ENCODE assay signal across 1 cellular context in the genomic region with DNA sequence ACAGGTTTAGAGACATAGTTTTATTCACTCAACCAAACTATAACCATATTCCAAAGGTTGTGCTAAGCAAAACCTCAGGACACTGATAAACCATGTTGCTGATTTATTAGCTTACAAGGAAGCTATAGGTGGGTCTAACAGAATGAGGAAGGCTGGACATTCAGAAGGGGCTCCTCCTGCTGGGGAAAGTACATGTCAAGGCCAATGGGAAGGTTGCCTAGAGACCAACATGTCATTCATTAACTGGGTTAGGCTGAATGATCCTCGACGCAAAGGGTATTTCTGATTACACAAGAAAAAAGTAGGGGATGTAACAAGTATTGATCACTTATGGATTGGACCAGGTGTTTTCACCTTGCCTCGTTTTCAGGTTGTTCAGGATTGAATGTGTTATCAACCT.
TF ChIP-seq lines count a peak whose summit lies in the region.

No MANE protein-coding gene starts in this region.

TF ChIP-seq in H1, 55 proteins besides CTCF, POLR2A, EP300 and RAD21 (continued from another document):
- TF ChIP-seq CHD2 (IDR thresholded peaks at IDR 0.05; ENCODE audit: low read length) (no peak), PHF8 (conservative IDR thresholded peaks at IDR 0.05; ENCODE audit: low read depth, low read length) (no peak), CEBPB (IDR thresholded peaks at IDR 0.05; ENCODE audit: low read depth, low read length) (no peak), NRF1 (IDR thresholded peaks at IDR 0.05; ENCODE audit: low read depth, low read length) (no peak)
